Comparison of ENCODE assay signal across 9 cellular contexts in the genomic region with DNA sequence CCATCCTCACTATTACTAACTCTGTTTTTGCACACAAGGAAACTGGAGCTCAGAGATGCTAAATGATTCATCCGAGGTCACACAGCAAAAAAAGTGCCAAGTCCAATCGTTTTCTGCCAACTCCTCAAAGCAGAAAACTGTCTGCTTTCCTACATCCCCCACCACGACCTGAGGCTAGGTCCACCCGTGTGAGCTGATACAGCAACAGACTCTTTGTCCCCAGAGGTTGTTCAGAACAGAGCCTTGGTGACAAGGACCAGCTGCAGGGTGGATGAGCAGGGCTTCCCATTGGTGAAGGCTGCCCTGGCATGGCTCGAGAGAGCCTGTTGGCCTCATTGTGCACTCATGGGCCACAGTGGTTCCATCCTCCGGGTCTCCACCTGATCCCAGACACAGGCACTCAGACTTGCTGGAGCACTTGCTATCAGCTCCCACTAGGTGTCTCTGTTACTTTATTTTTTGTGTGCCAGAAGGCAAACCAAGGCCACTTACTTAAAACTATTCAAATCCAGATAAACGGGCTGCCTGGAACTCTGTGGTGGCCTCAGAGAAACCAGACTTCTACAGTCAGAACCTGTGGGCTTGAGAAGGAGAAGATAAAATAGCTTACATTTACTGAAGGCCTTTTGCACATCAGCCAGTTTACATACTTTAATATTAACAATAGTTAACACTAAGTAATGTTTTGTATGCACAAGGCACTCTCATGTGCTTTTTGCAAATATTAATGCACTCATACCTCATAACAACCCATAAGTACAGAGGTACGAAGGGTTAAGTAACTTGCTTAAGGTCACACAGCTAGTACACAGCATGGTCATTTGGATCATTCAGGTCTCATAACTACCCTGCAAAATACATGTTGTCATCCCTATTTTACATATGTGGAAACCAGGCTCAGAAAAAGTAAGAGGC.
A peak's percentile ranks its signal among the peaks of the same experiment; 100 is the strongest.
DNase-seq lines count a peak whose midpoint lies in the region; ATAC-seq and TF ChIP-seq lines count a peak whose summit lies in the region.
"Had no signal": no experiment of that assay in that cellular context is flagged by ENCODE, and none has a peak within 500 bp of the region (broad histone marks: within the 10 kb centered on the region; RNA-seq: fewer than 3 reads in every experiment).

No MANE protein-coding gene starts in this region.

- peaks cover 0 to 3% (median 0%) of the 10 kb centered on the region in 3 experiments for H3K27me3 ChIP-seq in neuronal stem cell (ENCODE audit: control insufficient read depth in 3 of 3, insufficient read depth in 3 of 3, low read depth in 1 of 3, low read length in 3 of 3)
- H3K27me3 ChIP-seq: BLaER1 had no signal

- no peak overlapping the region for H2BK5ac ChIP-seq in neuronal stem cell (ENCODE audit: low read length)

- no peak overlapping the region for H2AFZ ChIP-seq in neuronal stem cell (ENCODE audit: low read length)

- no peak overlapping the region for H4K91ac ChIP-seq in neuronal stem cell (ENCODE audit: low read depth, low read length, poor library complexity)

- peaks cover 0 to 2% of the 10 kb centered on the region in 2 donors for H3K9me3 ChIP-seq in neuronal stem cell (replicated peaks in 1 of 2; ENCODE audit: control insufficient read depth in 2 of 2, insufficient read depth in 1 of 2, low read depth in 1 of 2, low read length in 2 of 2)

- ATAC-seq in HG03354 (IDR thresholded peaks at IDR 0.05; ENCODE audit: poor library complexity, severe bottlenecking, unreplicated experiment) (peak; percentile 71), GM19452 (IDR thresholded peaks at IDR 0.05; ENCODE audit: unreplicated experiment) (no peak)

- H3K4me3 Mint-ChIP-seq in activated CD4-positive, alpha-beta memory T cell treated with anti-CD3 and anti-CD28 coated beads for 36 hours = no peak overlapping the region

- H3K4me1 ChIP-seq in neuronal stem cell (ENCODE audit: control insufficient read depth in 2 of 2, insufficient read depth in 1 of 2, low read depth in 1 of 2, low read length in 2 of 2) = no peaks in the 10 kb centered on the region
- H3K4me1 ChIP-seq: BLaER1 had no signal

- H3K4me3 ChIP-seq in foreskin fibroblast (ENCODE audit: low read depth in 1 of 2, low read length in 2 of 2) (no peak overlapping the region), neuronal stem cell (ENCODE audit: low read length in 2 of 2) (no peak overlapping the region)
- H3K4me3 ChIP-seq: BLaER1 had no signal

- no peak overlapping the region for H3K14ac ChIP-seq in neuronal stem cell (ENCODE audit: low read length)

- H3K9me3 Mint-ChIP-seq in activated CD4-positive, alpha-beta memory T cell treated with anti-CD3 and anti-CD28 coated beads for 36 hours = peaks cover 5% of the 10 kb centered on the region

- H4K8ac ChIP-seq in neuronal stem cell (ENCODE audit: low read depth, low read length) = no peak overlapping the region

- H3K79me1 ChIP-seq in neuronal stem cell (ENCODE audit: low read depth, low read length) = no peaks in the 10 kb centered on the region

- no CpG with 5 or more reads among the region's 8 CpGs for WGBS in neuronal stem cell (ENCODE audit: extremely low coverage in 2 of 2, insufficient read length in 2 of 2, insufficient replicate concordance in 1 of 2), 2 donors

- H3K36me3 Mint-ChIP-seq in activated CD4-positive, alpha-beta memory T cell treated with anti-CD3 and anti-CD28 coated beads for 36 hours = no peaks in the 10 kb centered on the region

- no peaks in the 10 kb centered on the region for H3K4me1 Mint-ChIP-seq in activated CD4-positive, alpha-beta memory T cell treated with anti-CD3 and anti-CD28 coated beads for 36 hours (ENCODE audit: low read depth)

- no peak overlapping the region for H3K27ac Mint-ChIP-seq in activated CD4-positive, alpha-beta memory T cell treated with anti-CD3 and anti-CD28 coated beads for 36 hours

- no peak overlapping the region for H2BK12ac ChIP-seq in neuronal stem cell (ENCODE audit: low read length)

- H2BK15ac ChIP-seq in neuronal stem cell (ENCODE audit: low read length) = no peak overlapping the region

- no peak overlapping the region for H3K4ac ChIP-seq in neuronal stem cell (ENCODE audit: low read length)

- CTCF ChIA-PET in activated CD4-positive, alpha-beta memory T cell treated with anti-CD3 and anti-CD28 coated beads for 36 hours (lab: Charles Lee) = interaction anchor here (0.7 to 5.0 kb wide), 24 partner anchors 10 to 914 kb away, joined by 3 to 48 read pairs (median 3); no protein-coding TSS in a partner anchor

- H2AK5ac ChIP-seq in neuronal stem cell (ENCODE audit: low read depth, low read length) = no peak overlapping the region

- POLR2A ChIA-PET in activated CD4-positive, alpha-beta memory T cell treated with anti-CD3 and anti-CD28 coated beads for 36 hours (lab: Charles Lee) = no interaction called here

- no peak overlapping the region for H3K23ac ChIP-seq in neuronal stem cell (ENCODE audit: low read depth, low read length, poor library complexity)

- DNase-seq in SIG-M5 treated with dmso at 0.1 percent for 504 hours (lab: John Stamatoyannopoulos, UW; ENCODE audit: unreplicated experiment) = peak; percentile 60
- DNase-seq in SIG-M5 (lab: John Stamatoyannopoulos, UW) = no peak
- peak; percentile 20 for DNase-seq in NCI-H510A (lab: John Stamatoyannopoulos, UW)
- DNase-seq in activated CD4-positive, alpha-beta memory T cell treated with anti-CD3 and anti-CD28 coated beads for 36 hours = peak; percentile 37
- peak; percentile 66 to 84 for DNase-seq in foreskin fibroblast
- DNase-seq in neuronal stem cell (ENCODE audit: low spot score) = peak; percentile 55

- TF ChIP-seq CTCF in foreskin fibroblast (IDR thresholded peaks at IDR 0.05; ENCODE audit: low read depth, low read length) = peak; percentile 82

- no peak overlapping the region for H3K4me2 ChIP-seq in neuronal stem cell (ENCODE audit: insufficient read depth, low read length, poor library complexity, severe bottlenecking)
- H3K4me2 ChIP-seq: BLaER1 had no signal

- H2BK120ac ChIP-seq in neuronal stem cell (ENCODE audit: low read depth, low read length) = no peak overlapping the region

- no peaks in the 10 kb centered on the region for H3K36me3 ChIP-seq in neuronal stem cell (replicated peaks in 1 of 2; ENCODE audit: control insufficient read depth in 2 of 2, insufficient read depth in 2 of 2, low read length in 2 of 2)
- H3K36me3 ChIP-seq: BLaER1 had no signal

- no peak overlapping the region for H3K27ac ChIP-seq in neuronal stem cell (replicated peaks; ENCODE audit: low read length)
- H3K27ac ChIP-seq: BLaER1 had no signal

- intact Hi-C loops in activated CD4-positive, alpha-beta memory T cell treated with anti-CD3 and anti-CD28 coated beads for 36 hours (cut with micrococcal nuclease) = loop anchor here (1.0 kb wide), 1 partner anchor 188 kb away; no protein-coding TSS in a partner anchor

- H3K27me3 Mint-ChIP-seq in activated CD4-positive, alpha-beta memory T cell treated with anti-CD3 and anti-CD28 coated beads for 36 hours = peaks cover 20% of the 10 kb centered on the region

- H3K18ac ChIP-seq in neuronal stem cell (ENCODE audit: low read length) = peak overlapping the region; percentile 25

- no peak overlapping the region for H3K9ac ChIP-seq in neuronal stem cell (ENCODE audit: low read depth, low read length, poor library complexity)
- H3K9ac ChIP-seq: BLaER1 had no signal
